Comparison of ENCODE assay signal across 27 cellular contexts in genomic region chr4:110587666-110588285, GRCh38. TPM values are rescaled to one million over a fixed set of nuclear protein-coding genes. Genes with fewer than 3 reads are reported as not detected.
"Had no signal": no experiment of that assay in that cellular context is flagged by ENCODE, and none has a peak within 500 bp of the region (broad histone marks: within the 10 kb centered on the region; RNA-seq: fewer than 3 reads in every experiment).

No MANE protein-coding gene starts in this region.

- H3K4me1 ChIP-seq: lower lobe of right lung, parathyroid adenoma, right lobe of liver, tibial artery had no signal

- H3K4me1 Mint-ChIP-seq: naive B cell; stimulated activated naive B cell treated with anti-CD40 and anti-IgM and Interleukin-4, amounts not matched to agents 10 μg/mL and 1 μg/mL and 100 μg/mL, for 72 hours had no signal

- H3K36me3 Mint-ChIP-seq: mesothelial cell of epicardium; naive B cell; natural killer cell treated with Interleukin-12 subunit alpha and Interleukin-12 subunit beta and Interleukin-15 and Interleukin-18, amount 100 ng/mL, for 72 hours; stimulated activated naive B cell treated with anti-CD40 and anti-IgM and Interleukin-4, amounts not matched to agents 10 μg/mL and 1 μg/mL and 100 μg/mL, for 72 hours; type B pancreatic cell had no signal

- H3K4me3 Mint-ChIP-seq: mesothelial cell of epicardium; naive B cell; natural killer cell treated with Interleukin-12 subunit alpha and Interleukin-12 subunit beta and Interleukin-15 and Interleukin-18, amount 100 ng/mL, for 72 hours; neural crest cell; stimulated activated naive B cell treated with anti-CD40 and anti-IgM and Interleukin-4, amounts not matched to agents 10 μg/mL and 1 μg/mL and 100 μg/mL, for 72 hours; stimulated activated naive CD8-positive, alpha-beta T cell treated with anti-CD3 and anti-CD28 coated beads, Interleukin-15, Interleukin-2, amounts not matched to agents 100 ng/mL and 50 ng/mL, for 24 hours; type B pancreatic cell had no signal

- H3K9ac ChIP-seq: parathyroid adenoma had no signal

- H3K4me3 ChIP-seq: coronary artery, esophagus squamous epithelium, heart right ventricle, lower lobe of right lung, mucosa of descending colon, right lobe of liver, tibial artery had no signal

- ATAC-seq: heart right ventricle; left ventricle myocardium superior; lower lobe of right lung; mucosa of descending colon; natural killer cell treated with Interleukin-12 subunit alpha and Interleukin-12 subunit beta and Interleukin-15 and Interleukin-18, amount 100 ng/mL, for 72 hours; stimulated activated naive B cell treated with anti-CD40 and anti-IgM and Interleukin-4, amounts not matched to agents 10 μg/mL and 1 μg/mL and 100 μg/mL, for 72 hours had no signal

- H3K27me3 Mint-ChIP-seq: progenitor cell of endocrine pancreas had no signal

- H3K9me3 ChIP-seq: esophagus squamous epithelium, heart right ventricle, lower lobe of right lung, mucosa of descending colon, right lobe of liver, tibial artery had no signal

- H3K9me3 Mint-ChIP-seq: mesothelial cell of epicardium; natural killer cell treated with Interleukin-12 subunit alpha and Interleukin-12 subunit beta and Interleukin-15 and Interleukin-18, amount 100 ng/mL, for 72 hours; neural crest cell; stimulated activated naive CD8-positive, alpha-beta T cell treated with anti-CD3 and anti-CD28 coated beads, Interleukin-15, Interleukin-2, amounts not matched to agents 100 ng/mL and 50 ng/mL, for 24 hours; type B pancreatic cell had no signal

- H3K36me3 ChIP-seq: esophagus squamous epithelium, heart right ventricle, lower lobe of right lung, right lobe of liver, tibial artery had no signal

- DNase-seq: dermis blood vessel endothelial cell; effector memory CD4-positive, alpha-beta T cell; erythroblast; esophagus squamous epithelium; foreskin melanocyte; glutamatergic neuron; heart right ventricle; hippocampal formation; left ventricle myocardium superior; lower lobe of right lung; mucosa of descending colon; naive B cell; right lobe of liver; small intestine; stimulated activated CD4-positive, alpha-beta T cell treated with anti-CD3 and anti-CD28 coated beads, Interleukin-15, amount 100 ng/mL, for 24 hours; stimulated activated CD4-positive, alpha-beta T cell treated with anti-CD3 and anti-CD28 coated beads, Interleukin-2, amount 100 ng/mL, for 48 hours; stimulated activated naive B cell treated with anti-CD40 and anti-IgM and Interleukin-4, amounts not matched to agents 10 μg/mL and 1 μg/mL and 100 μg/mL, for 72 hours; tibial artery had no signal

- H3K27ac Mint-ChIP-seq: mesothelial cell of epicardium; naive B cell; natural killer cell treated with Interleukin-12 subunit alpha and Interleukin-12 subunit beta and Interleukin-15 and Interleukin-18, amount 100 ng/mL, for 72 hours; progenitor cell of endocrine pancreas; stimulated activated naive B cell treated with anti-CD40 and anti-IgM and Interleukin-4, amounts not matched to agents 10 μg/mL and 1 μg/mL and 100 μg/mL, for 72 hours; stimulated activated naive CD8-positive, alpha-beta T cell treated with anti-CD3 and anti-CD28 coated beads, Interleukin-15, Interleukin-2, amounts not matched to agents 100 ng/mL and 50 ng/mL, for 24 hours; type B pancreatic cell had no signal

- H3K79me2 ChIP-seq: parathyroid adenoma had no signal

- H3K27me3 ChIP-seq: esophagus squamous epithelium, heart right ventricle, right lobe of liver, tibial artery had no signal

- H2AFZ ChIP-seq: parathyroid adenoma had no signal

- H3K27ac ChIP-seq: coronary artery, esophagus squamous epithelium, heart right ventricle, lower lobe of right lung, parathyroid adenoma, right lobe of liver, tibial artery had no signal

RNA-seq across cellular contexts. Expression of gene PITX2, which starts 35.1 kb away (rescaled TPM):
- total RNA-seq: dermis blood vessel endothelial cell; lower lobe of right lung; natural killer cell treated with Interleukin-12 subunit alpha and Interleukin-12 subunit beta and Interleukin-15 and Interleukin-18, amount 100 ng/mL, for 72 hours; right lobe of liver had no signal
- polyA plus RNA-seq: keratinocyte had no signal
